26 cellular contexts compared by ENCODE assay signal in the genomic region with DNA sequence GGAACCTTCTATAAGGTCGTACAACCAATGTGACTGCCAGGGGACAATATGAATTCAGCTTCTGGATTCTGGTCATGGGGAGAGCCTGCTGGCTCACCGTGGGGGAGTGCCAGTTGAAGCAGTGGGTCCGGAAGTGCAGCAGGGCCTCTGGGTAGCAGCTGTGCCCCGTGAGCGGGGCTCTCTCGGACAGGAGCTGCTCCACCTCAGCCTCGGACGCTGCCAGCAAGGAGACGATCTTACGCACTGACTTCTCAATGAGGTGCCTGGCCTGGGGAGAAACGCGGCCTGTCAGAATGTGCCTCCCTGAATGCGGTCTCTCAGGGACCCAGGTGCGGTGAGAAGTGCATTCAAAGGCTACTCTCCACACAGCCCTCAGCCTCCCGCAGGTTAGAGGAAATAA.
"Had no signal": no experiment of that assay in that cellular context is flagged by ENCODE, and none has a peak within 500 bp of the region (broad histone marks: within the 10 kb centered on the region; RNA-seq: fewer than 3 reads in every experiment).

No MANE protein-coding gene starts in this region.

- H3K36me3 Mint-ChIP-seq: immature natural killer cell, natural killer cell had no signal

- H3K9me3 ChIP-seq: esophagus squamous epithelium, lower lobe of right lung, ovary, psoas muscle, spleen, suprapubic skin, transverse colon, upper lobe of right lung, uterus had no signal

- ATAC-seq: left ventricle myocardium superior; lower lobe of right lung; natural killer cell; psoas muscle; right cardiac atrium; stimulated activated naive CD8-positive, alpha-beta T cell treated with anti-CD3 and anti-CD28 coated beads, Interleukin-15, amount 100 ng/mL, for 72 hours; upper lobe of right lung had no signal

- H3K9me3 Mint-ChIP-seq: immature natural killer cell; natural killer cell; stimulated activated naive CD8-positive, alpha-beta T cell treated with anti-CD3 and anti-CD28 coated beads, Interleukin-15, amount 100 ng/mL, for 72 hours had no signal

- H3K4me3 Mint-ChIP-seq: immature natural killer cell; natural killer cell; stimulated activated naive CD8-positive, alpha-beta T cell treated with anti-CD3 and anti-CD28 coated beads, Interleukin-15, amount 100 ng/mL, for 72 hours had no signal

- DNase-seq: dermis blood vessel endothelial cell; effector memory CD4-positive, alpha-beta T cell; erythroblast; esophagus squamous epithelium; foreskin melanocyte; hypothalamus; immature natural killer cell; islet precursor cell; left ventricle myocardium superior; lower lobe of right lung; natural killer cell; occipital lobe; ovary; psoas muscle; right cardiac atrium; stimulated activated CD4-positive, alpha-beta T cell treated with anti-CD3 and anti-CD28 coated beads, Interleukin-4, amount 100 ng/mL, for 4 hours; stimulated activated naive CD4-positive, alpha-beta T cell; stimulated activated naive CD8-positive, alpha-beta T cell treated with anti-CD3 and anti-CD28 coated beads, Interleukin-15, amount 100 ng/mL, for 72 hours; transverse colon; upper lobe of right lung; uterus had no signal

- H3K4me1 ChIP-seq: esophagus squamous epithelium, lower lobe of right lung, psoas muscle, suprapubic skin, transverse colon, uterus had no signal

- FAIRE-seq: colon, endometrium had no signal

- H3K36me3 ChIP-seq: ovary, uterus had no signal

- H3K4me3 ChIP-seq: esophagus squamous epithelium, lower lobe of right lung, ovary, psoas muscle, skin epidermis, spleen, suprapubic skin, transverse colon, upper lobe of right lung, uterus had no signal

- H3K27me3 ChIP-seq: esophagus squamous epithelium, ovary, spleen, suprapubic skin, transverse colon, upper lobe of right lung, uterus had no signal

- H3K27ac Mint-ChIP-seq: immature natural killer cell, natural killer cell had no signal

- H3K27ac ChIP-seq: esophagus squamous epithelium, lower lobe of right lung, ovary, psoas muscle, suprapubic skin, transverse colon, upper lobe of right lung, uterus had no signal
